26 cellular contexts compared by ENCODE assay signal in genomic region chr12:104796475-104796862, GRCh38.
"Had no signal": no experiment of that assay in that cellular context is flagged by ENCODE, and none has a peak within 500 bp of the region (broad histone marks: within the 10 kb centered on the region; RNA-seq: fewer than 3 reads in every experiment).

No MANE protein-coding gene starts in this region.

- DNase-seq: activated B cell treated with CpG ODN at 0.5 μM for 24 hours; activated CD4-positive, alpha-beta T cell treated with anti-CD3 and anti-CD28 coated beads for 48 hours; activated CD4-positive, alpha-beta T cell treated with anti-CD3 and anti-CD28 coated beads, Interleukin-2, amount 50 U/mL, for 1 hour; activated CD4-positive, alpha-beta T cell treated with anti-CD3 and anti-CD28 coated beads, Interleukin-2, amount 50 U/mL, for 48 hours; activated CD8-positive, alpha-beta memory T cell treated with anti-CD3 and anti-CD28 coated beads for 24 hours; activated CD8-positive, alpha-beta T cell treated with anti-CD3 and anti-CD28 coated beads for 36 hours; activated effector memory CD4-positive, alpha-beta T cell treated with Interleukin-2 at 50 U/mL for 16 hours; activated gamma-delta T cell treated with Interleukin-2 at 50 U/mL for 16 hours; activated naive CD4-positive, alpha-beta T cell treated with anti-CD3 and anti-CD28 coated beads, Interleukin-2, amount 50 U/mL, for 16 hours; activated naive CD4-positive, alpha-beta T cell treated with Interleukin-2 at 50 U/mL for 16 hours; activated T-cell treated with anti-CD3 and anti-CD28 coated beads, Interleukin-2, amount 50 U/mL, for 4 hours; amniotic stem cell; brain microvascular endothelial cell; effector memory CD4-positive, alpha-beta T cell; endodermal cell; foreskin keratinocyte; gastrocnemius medialis; glutamatergic neuron; T1000; WERI-Rb-1 had no signal

- H3K4me3 ChIP-seq: coronary artery, dorsolateral prefrontal cortex, gastrocnemius medialis, heart left ventricle had no signal

- ATAC-seq: activated CD4-positive, CD25-positive, alpha-beta regulatory T cell treated with anti-CD3 and anti-CD28 coated beads, Interleukin-2, amount 50 U/mL, for 24 hours; activated CD8-positive, alpha-beta T cell treated with anti-CD3 and anti-CD28 coated beads for 36 hours; activated T-cell treated with anti-CD3 and anti-CD28 coated beads, Interleukin-2, amount 50 U/mL, for 4 hours; activated T-helper 17 cell treated with anti-CD3 and anti-CD28 coated beads, Interleukin-2, amount 50 U/mL, for 72 hours; esophagus mucosa; foreskin keratinocyte; gastrocnemius medialis had no signal
